In the genomic region with DNA sequence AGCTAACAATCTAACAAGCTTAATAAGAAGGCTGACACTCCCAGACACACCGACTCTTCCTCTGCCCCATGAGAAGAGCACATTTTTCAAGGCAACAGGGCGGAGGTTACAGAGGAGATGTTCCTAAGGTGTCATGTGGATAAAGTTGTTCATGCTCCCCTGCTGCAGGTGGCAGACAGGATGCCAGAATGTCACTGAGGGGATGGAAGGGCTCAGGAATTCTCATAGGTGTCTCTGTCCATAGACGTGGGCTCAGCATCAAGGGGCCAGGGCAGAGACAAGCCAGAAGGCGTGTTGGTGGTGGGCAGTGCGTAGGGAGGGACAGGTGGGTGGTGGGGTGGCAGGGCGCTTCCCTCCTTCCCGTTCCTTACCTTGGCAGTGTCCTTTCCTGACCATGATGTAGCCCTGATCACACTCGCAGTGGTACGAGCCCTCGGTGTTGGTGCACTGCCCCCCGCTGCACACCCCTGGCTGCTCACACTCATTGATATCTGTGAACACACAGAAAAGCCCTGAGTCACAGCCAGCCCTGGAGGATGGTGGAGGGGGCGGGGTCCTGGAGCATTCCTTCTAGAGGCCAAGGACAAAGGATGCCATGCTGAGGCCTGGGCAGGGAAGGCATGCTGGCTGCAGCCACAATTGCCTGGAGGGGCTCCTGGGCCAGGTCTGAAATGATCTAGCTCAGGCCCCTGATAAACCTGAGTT, we compare ENCODE assay signal across 16 cellular contexts. TPM values are rescaled to one million over a fixed set of nuclear protein-coding genes. Genes with fewer than 3 reads are reported as not detected.
DNase-seq lines count a peak whose midpoint lies in the region; ATAC-seq, FAIRE-seq and TF ChIP-seq lines count a peak whose summit lies in the region.
"Had no signal": no experiment of that assay in that cellular context is flagged by ENCODE, and none has a peak within 500 bp of the region (broad histone marks: within the 10 kb centered on the region; RNA-seq: fewer than 3 reads in every experiment).

No MANE protein-coding gene starts in this region.

- intact Hi-C loops in right cardiac atrium (cut with DNase I) (no loop called here), left ventricle myocardium inferior (cut with micrococcal nuclease) (no loop called here), kidney (cut with DNase I) (no loop called here)

- H3K4me3 ChIP-seq in right cardiac atrium (ENCODE audit: low read length): no peak overlapping the region
- H3K4me3 ChIP-seq in left ventricle myocardium inferior: no peak overlapping the region
- no peak overlapping the region for H3K4me3 ChIP-seq in kidney (ENCODE audit: low read length in 2 of 2)

- peak in 1 of 2 donors; percentile 22 for ATAC-seq in right cardiac atrium
- no peak for ATAC-seq in HG03045 (IDR thresholded peaks at IDR 0.05; ENCODE audit: unreplicated experiment)
- ATAC-seq in HG02852 (IDR thresholded peaks at IDR 0.05; ENCODE audit: unreplicated experiment): no peak
- ATAC-seq: activated CD8-positive, alpha-beta T cell treated with anti-CD3 and anti-CD28 coated beads for 36 hours; left cardiac atrium had no signal

- H3K36me3 ChIP-seq in left ventricle myocardium inferior (no peaks in the 10 kb centered on the region), kidney (ENCODE audit: control insufficient read depth in 1 of 2, insufficient read depth in 2 of 2, low read length in 2 of 2) (peaks cover 0 to 4% of the 10 kb centered on the region in 2 donors)

- 86% methylated on average over 12 of the region's 12 CpGs for WGBS in right cardiac atrium

- FAIRE-seq in kidney (lab: Jason Lieb, UNC): no peak
- FAIRE-seq: GM12891 had no signal

- H3K4me1 ChIP-seq in right cardiac atrium (ENCODE audit: control insufficient read depth, insufficient read depth, low read length): no peaks in the 10 kb centered on the region
- no peaks in the 10 kb centered on the region for H3K4me1 ChIP-seq in left ventricle myocardium inferior
- no peaks in the 10 kb centered on the region for H3K4me1 ChIP-seq in kidney (ENCODE audit: control insufficient read depth in 1 of 2, insufficient read depth in 1 of 2, low read depth in 1 of 2, low read length in 2 of 2)

- TF ChIP-seq CTCF in left ventricle myocardium inferior (IDR thresholded peaks at IDR 0.05; ENCODE audit: borderline replicate concordance) (no peak), kidney (IDR thresholded peaks at IDR 0.05; ENCODE audit: borderline replicate concordance, extremely low read depth, insufficient read depth) (no peak)

- H3K9ac ChIP-seq in kidney (ENCODE audit: low read length in 2 of 2): no peak overlapping the region

- H3K27me3 ChIP-seq in right cardiac atrium (ENCODE audit: control insufficient read depth, insufficient read depth): no peaks in the 10 kb centered on the region
- H3K27me3 ChIP-seq in left ventricle myocardium inferior (ENCODE audit: low read depth): no peaks in the 10 kb centered on the region

- H3K9me3 ChIP-seq in right cardiac atrium (ENCODE audit: control insufficient read depth, low read length) (no peaks in the 10 kb centered on the region), left ventricle myocardium inferior (replicated peaks) (no peaks in the 10 kb centered on the region), kidney (ENCODE audit: control insufficient read depth in 1 of 2, low read length in 2 of 2) (no peaks in the 10 kb centered on the region)

- DNase-seq in right cardiac atrium: peak in 2 of 3 donors; percentile 36 to 39
- no peak for DNase-seq in left ventricle myocardium inferior
- DNase-seq in astrocyte of the hippocampus (ENCODE audit: low read depth, low spot score): peak; percentile 89
- DNase-seq in kidney: peak; percentile 53
- DNase-seq in cerebellar nuclear complex (lab: John Stamatoyannopoulos, UW): no peak
- DNase-seq in GDM1 (lab: John Stamatoyannopoulos, UW): no peak
- DNase-seq: activated CD8-positive, alpha-beta T cell treated with anti-CD3 and anti-CD28 coated beads for 36 hours; activated naive CD4-positive, alpha-beta T cell treated with Interleukin-2 at 50 U/mL for 16 hours; cortex of kidney; DMS 273 treated with DMSO at 0.1 percent for 48 hours; left cardiac atrium; NCI-H2171 had no signal

- H3K27ac ChIP-seq in right cardiac atrium (ENCODE audit: low read length) (no peak overlapping the region), left ventricle myocardium inferior (replicated peaks) (no peak overlapping the region), kidney (ENCODE audit: low read depth in 2 of 2, low read length in 2 of 2) (no peak overlapping the region)
- H3K27ac ChIP-seq: HL-60 had no signal

RNA-seq across cellular contexts. Expression of a gene that starts 23.0 kb away (rescaled TPM):
- 10 to 100 TPM; 29.2 to 40.0 (median 34.9) TPM for total RNA-seq in right cardiac atrium
- polyA plus RNA-seq in right cardiac atrium: 45.1 TPM
- 45.8 TPM for total RNA-seq in left ventricle myocardium inferior
- 27.1 TPM for total RNA-seq in kidney
- 60.1 TPM for polyA plus RNA-seq in kidney (ENCODE audit: insufficient read depth, low read depth, low replicate concordance)

RNA-seq across cellular contexts. Expression of a gene that starts 23.5 kb away (rescaled TPM):
- total RNA-seq in right cardiac atrium (100 to 1,000 TPM; 116 to 142 (median 120) TPM), left ventricle myocardium inferior (93.5 TPM), kidney (217 TPM)
- polyA plus RNA-seq in right cardiac atrium (170 TPM), kidney (ENCODE audit: insufficient read depth, low read depth, low replicate concordance) (435 TPM)

Comparison
In these comparisons a context has a peak if more than half of its experiments do, and no peak if none do; other contexts are left out.
1. DNase-seq: peak in right cardiac atrium (2 of 3), astrocyte of the hippocampus (single experiment) and kidney (single experiment); none in left ventricle myocardium inferior (single experiment), cerebellar nuclear complex (0 of 2) and GDM1 (single experiment).